12 cellular contexts compared by ENCODE assay signal in genomic region chr4:125322363-125322730, GRCh38. TPM values are rescaled to one million over a fixed set of nuclear protein-coding genes. Genes with fewer than 3 reads are reported as not detected.
DNase-seq lines count a peak whose midpoint lies in the region; ATAC-seq and TF ChIP-seq lines count a peak whose summit lies in the region.
"Had no signal": no experiment of that assay in that cellular context is flagged by ENCODE, and none has a peak within 500 bp of the region (broad histone marks: within the 10 kb centered on the region; RNA-seq: fewer than 3 reads in every experiment).

No MANE protein-coding gene starts in this region.

- no peak for TF ChIP-seq POLR2A in spleen (IDR thresholded peaks at IDR 0.05)

- 34 to 60% (median 52%) methylated on average over 1 of the region's 1 CpG for WGBS in spleen, 5 donors

- H3K27me3 ChIP-seq in spleen (replicated peaks in 1 of 7), result peaks cover 0 to 16% (median 6%) of the 10 kb centered on the region in 7 donors

- H3K36me3 ChIP-seq in spleen, result no peaks in the 10 kb centered on the region

- no peaks in the 10 kb centered on the region for H3K9me3 ChIP-seq in spleen

- peak overlapping the region in 4 of 8 donors; percentile 3 to 40 (median 14) for H3K4me3 ChIP-seq in spleen

- peak overlapping the region in 7 of 8 donors; percentile 23 to 68 (median 66) for H3K27ac ChIP-seq in spleen

- H3K4me1 ChIP-seq in spleen, result peaks cover 0 to 34% (median 4%) of the 10 kb centered on the region in 6 donors

- no peak for TF ChIP-seq CTCF in spleen (IDR thresholded peaks at IDR 0.05 in 8 of 11, conservative IDR thresholded peaks at IDR 0.05 in 3 of 11)

- DNase-seq in HCEC 1CT, result peak; percentile 35
- peak; percentile 88 for DNase-seq in astrocyte of the hippocampus (ENCODE audit: low read depth, low spot score)
- peak; percentile 87 for DNase-seq in iris pigment epithelial cell (ENCODE audit: low read depth)
- DNase-seq in spleen, result no peak
- DNase-seq in iPS-NIHi7 (ENCODE audit: extremely low spot score), result no peak
- DNase-seq in NCI-H1694 treated with DMSO at 0.1 percent for 48 hours (lab: John Stamatoyannopoulos, UW), result no peak
- no peak for DNase-seq in SKM-1 treated with dmso at 0.1 percent for 144 hours (lab: John Stamatoyannopoulos, UW; ENCODE audit: unreplicated experiment)
- DNase-seq: activated CD4-positive, alpha-beta T cell treated with anti-CD3 and anti-CD28 coated beads for 4 hours; activated naive CD8-positive, alpha-beta T cell treated with anti-CD3 and anti-CD28 coated beads, Interleukin-2, amount 10 ng/mL, durations not matched to agents 7 days and 5 days; OCI-M1; retina had no signal

- no peak for ATAC-seq in HG03469 (IDR thresholded peaks at IDR 0.05; ENCODE audit: unreplicated experiment)

- intact Hi-C loops in spleen (cut with DNase I; ENCODE audit: low total_unique reads), result no loop called here

RNA-seq across cellular contexts. Expression of gene FAT4, which starts 7.6 kb away (rescaled TPM):
- 10 to 100 TPM; 11.2 to 41.2 (median 26.6) TPM for total RNA-seq in spleen
- under 1 TPM; 0.24 to 0.90 (median 0.41) TPM for polyA plus RNA-seq in spleen

Comparison
In these comparisons a context has a peak if more than half of its experiments do, and no peak if none do; other contexts are left out.
1. DNase-seq: peak in HCEC 1CT (single experiment), astrocyte of the hippocampus (single experiment) and iris pigment epithelial cell (single experiment); none in spleen (single experiment), iPS-NIHi7 (single experiment), NCI-H1694 treated with DMSO at 0.1 percent for 48 hours (single experiment) and SKM-1 treated with dmso at 0.1 percent for 144 hours (single experiment).